Comparison of ENCODE assay signal across 17 cellular contexts in the genomic region with DNA sequence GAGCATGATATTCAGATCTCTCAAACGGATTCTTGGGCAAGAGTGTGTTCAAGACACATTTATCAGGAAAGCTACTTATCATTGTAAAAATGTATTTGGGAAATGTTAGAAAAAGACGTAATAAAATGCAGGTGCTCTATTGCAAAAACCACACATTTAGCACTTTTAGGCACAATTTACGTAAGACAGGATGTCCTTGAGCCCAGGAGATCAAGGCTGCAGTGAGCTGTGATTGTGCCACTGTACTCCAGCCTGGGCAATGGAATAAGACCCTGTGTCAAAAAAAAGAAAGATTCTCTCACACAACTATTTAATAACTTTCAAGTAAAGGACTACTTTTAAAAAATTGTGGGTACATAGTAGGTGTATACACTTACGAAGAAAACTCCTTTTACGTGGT.
"Had no signal": no experiment of that assay in that cellular context is flagged by ENCODE, and none has a peak within 500 bp of the region (broad histone marks: within the 10 kb centered on the region; RNA-seq: fewer than 3 reads in every experiment).

No MANE protein-coding gene starts in this region.

- H3K9me3 ChIP-seq: tibial nerve, vagina had no signal

- DNase-seq: activated CD4-positive, alpha-beta T cell treated with anti-CD3 and anti-CD28 coated beads, Interleukin-2, amount 50 U/mL, for 48 hours; activated CD4-positive, CD25-positive, alpha-beta regulatory T cell; activated T-cell treated with anti-CD3 and anti-CD28 coated beads, Interleukin-2, amount 50 U/mL, for 24 hours; amniotic stem cell; glutamatergic neuron; immature natural killer cell; mesendoderm; nucleus accumbens; T-helper 17 cell had no signal

- H3K27ac ChIP-seq: coronary artery, tibial nerve, vagina had no signal

- ATAC-seq: esophagus mucosa; stimulated activated effector memory CD8-positive, alpha-beta T cell treated with anti-CD3 and anti-CD28 coated beads, Interleukin-12 subunit alpha, Interleukin-12 subunit beta, amount 100 ng/mL, for 72 hours; T-helper 17 cell had no signal

- H3K27me3 ChIP-seq: tibial nerve, vagina had no signal

- H3K4me1 Mint-ChIP-seq: central memory CD8-positive, alpha-beta T cell had no signal

- H3K27me3 Mint-ChIP-seq: activated naive CD4-positive, alpha-beta T cell treated with anti-CD3 and anti-CD28 coated beads, Interleukin-2, amount 50 U/mL, for 24 hours; activated T-cell treated with anti-CD3 and anti-CD28 coated beads, Interleukin-2, amount 50 U/mL, for 24 hours; central memory CD8-positive, alpha-beta T cell; T-helper 17 cell had no signal

- H3K9me3 Mint-ChIP-seq: activated naive CD4-positive, alpha-beta T cell treated with anti-CD3 and anti-CD28 coated beads, Interleukin-2, amount 50 U/mL, for 24 hours; activated T-cell treated with anti-CD3 and anti-CD28 coated beads, Interleukin-2, amount 50 U/mL, for 24 hours; central memory CD8-positive, alpha-beta T cell; immature natural killer cell; nephron; stimulated activated effector memory CD8-positive, alpha-beta T cell treated with anti-CD3 and anti-CD28 coated beads, Interleukin-12 subunit alpha, Interleukin-12 subunit beta, amount 100 ng/mL, for 72 hours had no signal

- H3K4me3 Mint-ChIP-seq: activated naive CD4-positive, alpha-beta T cell treated with anti-CD3 and anti-CD28 coated beads, Interleukin-2, amount 50 U/mL, for 24 hours; activated T-cell treated with anti-CD3 and anti-CD28 coated beads, Interleukin-2, amount 50 U/mL, for 24 hours; central memory CD8-positive, alpha-beta T cell; immature natural killer cell; nephron; stimulated activated effector memory CD8-positive, alpha-beta T cell treated with anti-CD3 and anti-CD28 coated beads, Interleukin-12 subunit alpha, Interleukin-12 subunit beta, amount 100 ng/mL, for 72 hours; T-helper 17 cell had no signal

- H3K27ac Mint-ChIP-seq: activated naive CD4-positive, alpha-beta T cell treated with anti-CD3 and anti-CD28 coated beads, Interleukin-2, amount 50 U/mL, for 24 hours; activated T-cell treated with anti-CD3 and anti-CD28 coated beads, Interleukin-2, amount 50 U/mL, for 24 hours; immature natural killer cell had no signal

- H3K4me3 ChIP-seq: coronary artery, tibial nerve, vagina had no signal

- H3K36me3 ChIP-seq: vagina had no signal
